Comparison of ENCODE assay signal across 8 cellular contexts in genomic region chr2:136025057-136025973, GRCh38. TPM values are rescaled to one million over a fixed set of nuclear protein-coding genes. Genes with fewer than 3 reads are reported as not detected.
DNase-seq lines count a peak whose midpoint lies in the region.

No MANE protein-coding gene starts in this region.

- no peak overlapping the region for H4K91ac ChIP-seq in neuronal stem cell (ENCODE audit: low read depth, low read length, poor library complexity)

- H3K18ac ChIP-seq in neuronal stem cell (ENCODE audit: low read length) = peak overlapping the region; percentile 64

- no peak overlapping the region for H3K9ac ChIP-seq in neuronal stem cell (ENCODE audit: low read depth, low read length, poor library complexity)

- H3K4me1 ChIP-seq in neuronal stem cell (ENCODE audit: control insufficient read depth in 2 of 2, insufficient read depth in 1 of 2, low read depth in 1 of 2, low read length in 2 of 2) = peaks cover 23 to 43% of the 10 kb centered on the region in 2 donors

- WGBS in neuronal stem cell (ENCODE audit: extremely low coverage in 2 of 2, insufficient read length in 2 of 2, insufficient replicate concordance in 1 of 2), 2 donors = no CpG with 5 or more reads among the region's 43 CpGs

- H3K4me2 ChIP-seq in neuronal stem cell (ENCODE audit: insufficient read depth, low read length, poor library complexity, severe bottlenecking) = peak overlapping the region; percentile 61

- H2BK12ac ChIP-seq in neuronal stem cell (ENCODE audit: low read length) = no peak overlapping the region

- H2AK5ac ChIP-seq in neuronal stem cell (ENCODE audit: low read depth, low read length) = no peak overlapping the region

- H3K23ac ChIP-seq in neuronal stem cell (ENCODE audit: low read depth, low read length, poor library complexity) = no peak overlapping the region

- H3K4me3 ChIP-seq in neuronal stem cell (ENCODE audit: low read length in 2 of 2) = peak overlapping the region in 1 of 2 donors; percentile 36

- no peaks in the 10 kb centered on the region for H3K27me3 Mint-ChIP-seq in activated naive CD4-positive, alpha-beta T cell treated with anti-CD3 and anti-CD28 coated beads for 36 hours (ENCODE audit: low read depth)

- H3K4ac ChIP-seq in neuronal stem cell (ENCODE audit: low read length) = no peak overlapping the region

- no peaks in the 10 kb centered on the region for H3K36me3 ChIP-seq in neuronal stem cell (replicated peaks in 1 of 2; ENCODE audit: control insufficient read depth in 2 of 2, insufficient read depth in 2 of 2, low read length in 2 of 2)

- peaks cover 7% of the 10 kb centered on the region for H3K4me1 Mint-ChIP-seq in activated naive CD4-positive, alpha-beta T cell treated with anti-CD3 and anti-CD28 coated beads for 36 hours (ENCODE audit: low read depth)

- intact Hi-C loops in activated naive CD4-positive, alpha-beta T cell treated with anti-CD3 and anti-CD28 coated beads for 36 hours (cut with micrococcal nuclease) = no loop called here
- intact Hi-C loops in head of caudate nucleus (cut with DNase I) = loop anchor here (10.0 kb wide), 1 partner anchor 89 kb away; the partner anchor contains the start of gene CXCR4

- no peak overlapping the region for H3K27ac Mint-ChIP-seq in activated naive CD4-positive, alpha-beta T cell treated with anti-CD3 and anti-CD28 coated beads for 36 hours

- H2AFZ ChIP-seq in neuronal stem cell (ENCODE audit: low read length) = peak overlapping the region; percentile 82

- no peak overlapping the region for H2BK120ac ChIP-seq in neuronal stem cell (ENCODE audit: low read depth, low read length)

- H3K14ac ChIP-seq in neuronal stem cell (ENCODE audit: low read length) = no peak overlapping the region

- peak overlapping the region; percentile 17 for H3K4me3 Mint-ChIP-seq in activated naive CD4-positive, alpha-beta T cell treated with anti-CD3 and anti-CD28 coated beads for 36 hours

- peak overlapping the region; percentile 94 for H3K27ac ChIP-seq in neuronal stem cell (replicated peaks; ENCODE audit: low read length)

- DNase-seq in activated naive CD4-positive, alpha-beta T cell treated with anti-CD3 and anti-CD28 coated beads for 36 hours = peak; percentile 50
- DNase-seq in activated naive CD4-positive, alpha-beta T cell treated with Interleukin-2 at 50 U/mL for 16 hours = no peak
- DNase-seq in NCI-H1930 (lab: John Stamatoyannopoulos, UW) = peak; percentile 53 to 79
- DNase-seq in activated T-helper 9 cell treated with anti-CD3 and anti-CD28 coated beads, Interleukin-2, amount 50 U/mL, for 16 hours (ENCODE audit: low read depth) = peak; percentile 6
- DNase-seq in head of caudate nucleus = peak; percentile 76 to 95 (median 89)
- peak; percentile 95 for DNase-seq in neuronal stem cell (ENCODE audit: low spot score)
- DNase-seq in DMS114 treated with DMSO at 0.1 percent for 48 hours (lab: John Stamatoyannopoulos, UW; ENCODE audit: unreplicated experiment) = no peak
- no peak for DNase-seq in NCI-H1048 (lab: John Stamatoyannopoulos, UW)

- H2BK15ac ChIP-seq in neuronal stem cell (ENCODE audit: low read length) = no peak overlapping the region

- H4K8ac ChIP-seq in neuronal stem cell (ENCODE audit: low read depth, low read length) = no peak overlapping the region

- no peak overlapping the region for H2BK5ac ChIP-seq in neuronal stem cell (ENCODE audit: low read length)

- H3K79me1 ChIP-seq in neuronal stem cell (ENCODE audit: low read depth, low read length) = no peaks in the 10 kb centered on the region

- CTCF ChIA-PET in activated naive CD4-positive, alpha-beta T cell treated with anti-CD3 and anti-CD28 coated beads for 36 hours (lab: Charles Lee) = interaction anchor here (0.6 kb wide), 2 partner anchors 45 to 59 kb away, joined by 3 read pairs; no protein-coding TSS in a partner anchor

- H3K36me3 Mint-ChIP-seq in activated naive CD4-positive, alpha-beta T cell treated with anti-CD3 and anti-CD28 coated beads for 36 hours (ENCODE audit: low read depth) = no peaks in the 10 kb centered on the region

- no peaks in the 10 kb centered on the region for H3K9me3 Mint-ChIP-seq in activated naive CD4-positive, alpha-beta T cell treated with anti-CD3 and anti-CD28 coated beads for 36 hours

- no peaks in the 10 kb centered on the region for H3K27me3 ChIP-seq in neuronal stem cell (ENCODE audit: control insufficient read depth in 3 of 3, insufficient read depth in 3 of 3, low read depth in 1 of 3, low read length in 3 of 3)

- no peaks in the 10 kb centered on the region for H3K9me3 ChIP-seq in neuronal stem cell (replicated peaks in 1 of 2; ENCODE audit: control insufficient read depth in 2 of 2, insufficient read depth in 1 of 2, low read depth in 1 of 2, low read length in 2 of 2)

RNA-seq across cellular contexts. Expression of gene DARS1, which starts 39.9 kb away (rescaled TPM):
- total RNA-seq in activated naive CD4-positive, alpha-beta T cell treated with anti-CD3 and anti-CD28 coated beads for 36 hours = 100 to 1,000 TPM; 161 to 177 TPM
- 114 TPM for polyA plus RNA-seq in neuronal stem cell (2013, experiment 1 of 2)
- polyA plus RNA-seq in neuronal stem cell (2013, experiment 2 of 2) = 104 TPM

Comparison
In these comparisons a context has a peak if more than half of its experiments do, and no peak if none do; other contexts are left out.
1. DNase-seq: peak in activated naive CD4-positive, alpha-beta T cell treated with anti-CD3 and anti-CD28 coated beads for 36 hours (single experiment), NCI-H1930 (2 of 2), activated T-helper 9 cell treated with anti-CD3 and anti-CD28 coated beads, Interleukin-2, amount 50 U/mL, for 16 hours (single experiment), head of caudate nucleus (42 of 42) and neuronal stem cell (single experiment); none in activated naive CD4-positive, alpha-beta T cell treated with Interleukin-2 at 50 U/mL for 16 hours (single experiment), DMS114 treated with DMSO at 0.1 percent for 48 hours (single experiment) and NCI-H1048 (single experiment).